ENCODE assay signal across 28 cellular contexts in genomic region chr11:86463955-86464354, GRCh38.
"Had no signal": no experiment of that assay in that cellular context is flagged by ENCODE, and none has a peak within 500 bp of the region (broad histone marks: within the 10 kb centered on the region; RNA-seq: fewer than 3 reads in every experiment).

No MANE protein-coding gene starts in this region.

- H3K4me1 Mint-ChIP-seq: naive B cell; natural killer cell; stimulated activated naive B cell treated with anti-CD40 and anti-IgM and Interleukin-4, amounts not matched to agents 10 μg/mL and 1 μg/mL and 100 μg/mL, for 72 hours had no signal

- DNase-seq: islet precursor cell; kidney glomerular epithelial cell; left cardiac atrium; left ventricle myocardium superior; lower lobe of right lung; mammary epithelial cell; mesendoderm; naive B cell; natural killer cell; ovary; right cardiac atrium; stimulated activated CD4-positive, alpha-beta T cell treated with anti-CD3 and anti-CD28 coated beads, Interleukin-12 subunit alpha, Interleukin-12 subunit beta, amount 100 ng/mL, for 4 hours; stimulated activated CD4-positive, alpha-beta T cell treated with anti-CD3 and anti-CD28 coated beads, Interleukin-15, amount 100 ng/mL, for 24 hours; stimulated activated CD4-positive, alpha-beta T cell treated with anti-CD3 and anti-CD28 coated beads, Interleukin-2, amount 100 ng/mL, for 24 hours; stimulated activated CD4-positive, alpha-beta T cell treated with anti-CD3 and anti-CD28 coated beads, Interleukin-4, amount 100 ng/mL, for 1 hour; stimulated activated naive B cell treated with anti-CD40 and anti-IgM and Interleukin-4, amounts not matched to agents 10 μg/mL and 1 μg/mL and 100 μg/mL, for 72 hours; stimulated activated naive CD8-positive, alpha-beta T cell treated with anti-CD3 and anti-CD28 coated beads, Interleukin-15, Interleukin-2, amounts not matched to agents 100 U/mL and 50 U/mL, for 24 hours; stomach; testis; tibial artery; uterus had no signal

- H3K4me3 ChIP-seq: hepatocyte, lower lobe of right lung, ovary, skin epidermis, stomach, testis, tibial artery, uterus had no signal

- H3K9me3 ChIP-seq: lower lobe of right lung, ovary, stomach, testis, tibial artery, uterus had no signal

- H3K27me3 Mint-ChIP-seq: naive B cell; progenitor cell of endocrine pancreas; stimulated activated naive B cell treated with anti-CD40 and anti-IgM and Interleukin-4, amounts not matched to agents 10 μg/mL and 1 μg/mL and 100 μg/mL, for 72 hours had no signal

- H3K27ac Mint-ChIP-seq: mesothelial cell of epicardium; naive B cell; natural killer cell; progenitor cell of endocrine pancreas; stimulated activated naive B cell treated with anti-CD40 and anti-IgM and Interleukin-4, amounts not matched to agents 10 μg/mL and 1 μg/mL and 100 μg/mL, for 72 hours; type B pancreatic cell had no signal

- H2AFZ ChIP-seq: hepatocyte had no signal

- H3K4me2 ChIP-seq: hepatocyte had no signal

- H3K27me3 ChIP-seq: hepatocyte, ovary, stomach, testis, tibial artery, uterus had no signal

- H3K79me2 ChIP-seq: hepatocyte had no signal

- H3K9me3 Mint-ChIP-seq: mesothelial cell of epicardium; naive B cell; stimulated activated naive B cell treated with anti-CD40 and anti-IgM and Interleukin-4, amounts not matched to agents 10 μg/mL and 1 μg/mL and 100 μg/mL, for 72 hours; type B pancreatic cell had no signal

- H3K36me3 ChIP-seq: lower lobe of right lung, ovary, uterus had no signal

- H3K36me3 Mint-ChIP-seq: naive B cell, natural killer cell had no signal

- H3K4me3 Mint-ChIP-seq: mesothelial cell of epicardium; naive B cell; natural killer cell; stimulated activated naive B cell treated with anti-CD40 and anti-IgM and Interleukin-4, amounts not matched to agents 10 μg/mL and 1 μg/mL and 100 μg/mL, for 72 hours; type B pancreatic cell had no signal

- ATAC-seq: left cardiac atrium; left lobe of liver; left ventricle myocardium superior; lower lobe of right lung; natural killer cell; right cardiac atrium; sciatic nerve; stimulated activated naive B cell treated with anti-CD40 and anti-IgM and Interleukin-4, amounts not matched to agents 10 μg/mL and 1 μg/mL and 100 μg/mL, for 72 hours; stimulated activated naive CD8-positive, alpha-beta T cell treated with anti-CD3 and anti-CD28 coated beads, Interleukin-15, Interleukin-2, amounts not matched to agents 100 U/mL and 50 U/mL, for 24 hours had no signal

- H3K27ac ChIP-seq: hepatocyte, lower lobe of right lung, ovary, skin epidermis, stomach, testis, tibial artery, uterus had no signal
